Comparison of ENCODE assay signal across 9 cellular contexts in the genomic region with DNA sequence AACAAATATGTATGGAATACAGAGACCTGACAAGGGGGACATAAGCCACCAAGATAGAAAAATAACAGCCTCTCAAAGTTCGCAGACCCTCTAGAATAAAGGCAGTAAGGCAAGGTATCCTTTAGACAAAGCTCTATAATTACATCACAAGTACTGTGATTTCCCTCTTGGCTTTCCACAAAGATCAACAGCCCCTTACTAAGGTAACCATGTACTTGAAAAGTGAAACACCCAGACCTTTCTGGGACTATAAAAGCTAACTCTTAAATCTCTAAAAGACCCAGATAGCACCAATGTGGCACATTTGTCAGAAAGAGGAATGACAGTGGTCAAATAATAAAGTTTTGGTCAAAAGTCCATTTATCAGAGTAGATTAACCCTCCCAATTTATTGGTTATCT. TPM values are rescaled to one million over a fixed set of nuclear protein-coding genes. Genes with fewer than 3 reads are reported as not detected.
DNase-seq lines count a peak whose midpoint lies in the region; ATAC-seq, FAIRE-seq and TF ChIP-seq lines count a peak whose summit lies in the region.
"Had no signal": no experiment of that assay in that cellular context is flagged by ENCODE, and none has a peak within 500 bp of the region (broad histone marks: within the 10 kb centered on the region; RNA-seq: fewer than 3 reads in every experiment).

No MANE protein-coding gene starts in this region.

- H3K4me1 ChIP-seq in effector memory CD4-positive, alpha-beta T cell (ENCODE audit: control insufficient read depth, insufficient read depth, low read length, poor library complexity, severe bottlenecking), result peaks cover 31% of the 10 kb centered on the region
- H3K4me1 ChIP-seq in gastroesophageal sphincter, result peaks cover 12 to 76% (median 22%) of the 10 kb centered on the region in 3 donors
- peaks cover 18% of the 10 kb centered on the region for H3K4me1 ChIP-seq in SJCRH30
- peaks cover 8 to 22% of the 10 kb centered on the region in 2 donors for H3K4me1 ChIP-seq in small intestine (ENCODE audit: control insufficient read depth in 2 of 2, insufficient read depth in 1 of 2, low read depth in 1 of 2, low read length in 1 of 2)

- no peak for TF ChIP-seq EP300 in gastroesophageal sphincter (IDR thresholded peaks at IDR 0.05)

- WGBS in gastroesophageal sphincter (ENCODE audit: low coverage in 1 of 2), 2 donors, result 90 to 100% methylated on average over 1 of the region's 1 CpG
- 78 to 86% (median 83%) methylated on average over 1 of the region's 1 CpG for WGBS in small intestine, 3 donors

- FAIRE-seq in small intestine (lab: Jason Lieb, UNC), result no peak

- H3K9me3 ChIP-seq in effector memory CD4-positive, alpha-beta T cell (ENCODE audit: control insufficient read depth, low read length), result no peaks in the 10 kb centered on the region
- H3K9me3 ChIP-seq in gastroesophageal sphincter (no peaks in the 10 kb centered on the region), SJCRH30 (replicated peaks) (no peaks in the 10 kb centered on the region), small intestine (ENCODE audit: control insufficient read depth, low read depth) (no peaks in the 10 kb centered on the region)
- H3K9me3 ChIP-seq: tibial nerve had no signal

- H3K36me3 ChIP-seq in effector memory CD4-positive, alpha-beta T cell (ENCODE audit: control insufficient read depth, insufficient read depth, low read length), result no peaks in the 10 kb centered on the region
- H3K36me3 ChIP-seq in gastroesophageal sphincter (no peaks in the 10 kb centered on the region), SJCRH30 (peaks cover 5% of the 10 kb centered on the region; the same call in 1 of the 2 replicates), small intestine (ENCODE audit: control insufficient read depth in 2 of 2, insufficient read depth in 2 of 2, low read length in 2 of 2) (no peaks in the 10 kb centered on the region)
- H3K36me3 ChIP-seq: tibial nerve had no signal

- peak; percentile 12 for ATAC-seq in GM19467 (IDR thresholded peaks at IDR 0.05; ENCODE audit: unreplicated experiment)
- peak; percentile 34 for ATAC-seq in HG03571 (IDR thresholded peaks at IDR 0.05; ENCODE audit: unreplicated experiment)
- no peak for ATAC-seq in gastroesophageal sphincter

- H3K27me3 ChIP-seq in effector memory CD4-positive, alpha-beta T cell (replicated peaks; ENCODE audit: control insufficient read depth, insufficient read depth, low read length, poor library complexity, severe bottlenecking), result no peaks in the 10 kb centered on the region
- H3K27me3 ChIP-seq in gastroesophageal sphincter (no peaks in the 10 kb centered on the region), SJCRH30 (no peaks in the 10 kb centered on the region), small intestine (ENCODE audit: control insufficient read depth in 2 of 2, insufficient read depth in 2 of 2, low read length in 2 of 2) (no peaks in the 10 kb centered on the region)
- H3K27me3 ChIP-seq: tibial nerve had no signal

- TF ChIP-seq POLR2A in gastroesophageal sphincter (IDR thresholded peaks at IDR 0.05), result no peak

- DNase-seq in GM12864 (ENCODE audit: low read depth) (no peak), UCSD-AML1 (lab: John Stamatoyannopoulos, UW; ENCODE audit: unreplicated experiment) (no peak), SJCRH30 (no peak), small intestine (no peak)
- no peak for DNase-seq in effector memory CD4-positive, alpha-beta T cell

- peak overlapping the region; percentile 12; the same call in 1 of the 2 replicates for H3K4me3 ChIP-seq in GM12864 (ENCODE audit: low read depth, low read length)
- H3K4me3 ChIP-seq in effector memory CD4-positive, alpha-beta T cell (ENCODE audit: insufficient read depth, low read depth, low read length, poor library complexity, severe bottlenecking), result peak overlapping the region; percentile 1
- no peak overlapping the region for H3K4me3 ChIP-seq in gastroesophageal sphincter
- no peak overlapping the region for H3K4me3 ChIP-seq in SJCRH30
- H3K4me3 ChIP-seq in small intestine (ENCODE audit: low read depth in 1 of 2, low read length in 2 of 2), result no peak overlapping the region
- H3K4me3 ChIP-seq: tibial nerve had no signal

- TF ChIP-seq CTCF in GM12864 (IDR thresholded peaks at IDR 0.05; ENCODE audit: low read depth, low read length, missing control alignments), result no peak
- TF ChIP-seq CTCF in gastroesophageal sphincter (IDR thresholded peaks at IDR 0.05), result no peak

- H3K27ac ChIP-seq in effector memory CD4-positive, alpha-beta T cell (ENCODE audit: insufficient read depth, low read length, poor library complexity, severe bottlenecking), result peak overlapping the region; percentile 74
- H3K27ac ChIP-seq in gastroesophageal sphincter (no peak overlapping the region), SJCRH30 (no peak overlapping the region), small intestine (ENCODE audit: low read depth in 1 of 2, low read length in 1 of 2) (no peak overlapping the region)
- H3K27ac ChIP-seq: tibial nerve had no signal

RNA-seq across cellular contexts. Expression of a gene that starts 51.9 kb away (rescaled TPM):
- total RNA-seq in gastroesophageal sphincter, result 100 to 1,000 TPM in 1 of 4 donors, 10 to 100 TPM in 3; 91.1 to 126 (median 97.4) TPM
- 153 and 161 TPM in 2 replicates for total RNA-seq in SJCRH30 (2014; rRNA removed; shearing (Covaris generic))
- 10 to 100 TPM; 13.8 to 34.4 (median 21.0) TPM for polyA plus RNA-seq in small intestine

Comparison
In these comparisons a context has a peak if more than half of its experiments do, and no peak if none do; other contexts are left out.
1. H3K4me3 ChIP-seq: peak in GM12864 (single experiment) and effector memory CD4-positive, alpha-beta T cell (single experiment); none in gastroesophageal sphincter (0 of 2), SJCRH30 (single experiment) and small intestine (0 of 2).